8 cellular contexts compared by ENCODE assay signal in genomic region chr17:19648475-19649406, GRCh38. TPM values are rescaled to one million over a fixed set of nuclear protein-coding genes. Genes with fewer than 3 reads are reported as not detected.
DNase-seq lines count a peak whose midpoint lies in the region; ATAC-seq and TF ChIP-seq lines count a peak whose summit lies in the region.

Gene ALDH3A2 (plus strand): TSS chr17:19648751. CDS start chr17:19648972, 221 bp downstream.

- peaks cover 53% of the 10 kb centered on the region for H3K4me1 Mint-ChIP-seq in CD14-positive monocyte

- peaks cover 20 to 21% of the 10 kb centered on the region in 2 donors for H3K36me3 Mint-ChIP-seq in CD14-positive monocyte

- H3K27ac Mint-ChIP-seq in CD14-positive monocyte, result peak within 1 kb of the TSS; percentile 98 to 100 (median 99)

- intact Hi-C loops in CD14-positive monocyte (cut with micrococcal nuclease), result loop anchor here (5.0 to 10.0 kb wide), 3 partner anchors 76 to 284 kb away; partner anchors contain the start of gene B9D1 (in 2 of the 2)

- ATAC-seq in GM19351 (IDR thresholded peaks at IDR 0.05; ENCODE audit: unreplicated experiment) (peak; percentile 88), HG03520 (IDR thresholded peaks at IDR 0.05; ENCODE audit: unreplicated experiment) (peak; percentile 80)

- H3K27me3 Mint-ChIP-seq in CD14-positive monocyte (ENCODE audit: low read depth in 3 of 3), result peaks cover 0 to 1% (median 0%) of the 10 kb centered on the region in 3 donors

- H3K4me3 Mint-ChIP-seq in CD14-positive monocyte, result peak within 1 kb of the TSS; percentile 98 to 99

- H3K9me3 Mint-ChIP-seq in CD14-positive monocyte, result peaks cover 0 to 8% (median 5%) of the 10 kb centered on the region in 7 donors

- DNase-seq in CD14-positive monocyte (ENCODE audit: low spot score) (peak; percentile 89), NCI-H69 (lab: John Stamatoyannopoulos, UW) (peak; percentile 93), cortex of kidney (lab: John Stamatoyannopoulos, UW) (peak; percentile 94), left kidney (ENCODE audit: low read depth, low spot score) (peak; percentile 99)
- peak; percentile 89 for DNase-seq in activated CD4-positive, alpha-beta T cell treated with anti-CD3 and anti-CD28 coated beads, Interleukin-2, amount 50 U/mL, for 1 hour
- DNase-seq in stimulated activated CD4-positive, alpha-beta T cell treated with anti-CD3 and anti-CD28 coated beads, Interleukin-2, amount 100 ng/mL, for 24 hours, result peak; percentile 95 to 97

- TF ChIP-seq CTCF in CD14-positive monocyte (IDR thresholded peaks at IDR 0.05), result peak; percentile 3

RNA-seq across cellular contexts. Expression of gene ALDH3A2, which starts in this region (rescaled TPM):
- 10 to 100 TPM; 50.3 to 58.0 TPM for polyA plus RNA-seq in CD14-positive monocyte

Comparison
In these comparisons a context has a peak if more than half of its experiments do, and no peak if none do; other contexts are left out.
1. Peak in every context shown above with its lines: DNase-seq and ATAC-seq.